Comparison of ENCODE assay signal across 1 cellular context in the genomic region with DNA sequence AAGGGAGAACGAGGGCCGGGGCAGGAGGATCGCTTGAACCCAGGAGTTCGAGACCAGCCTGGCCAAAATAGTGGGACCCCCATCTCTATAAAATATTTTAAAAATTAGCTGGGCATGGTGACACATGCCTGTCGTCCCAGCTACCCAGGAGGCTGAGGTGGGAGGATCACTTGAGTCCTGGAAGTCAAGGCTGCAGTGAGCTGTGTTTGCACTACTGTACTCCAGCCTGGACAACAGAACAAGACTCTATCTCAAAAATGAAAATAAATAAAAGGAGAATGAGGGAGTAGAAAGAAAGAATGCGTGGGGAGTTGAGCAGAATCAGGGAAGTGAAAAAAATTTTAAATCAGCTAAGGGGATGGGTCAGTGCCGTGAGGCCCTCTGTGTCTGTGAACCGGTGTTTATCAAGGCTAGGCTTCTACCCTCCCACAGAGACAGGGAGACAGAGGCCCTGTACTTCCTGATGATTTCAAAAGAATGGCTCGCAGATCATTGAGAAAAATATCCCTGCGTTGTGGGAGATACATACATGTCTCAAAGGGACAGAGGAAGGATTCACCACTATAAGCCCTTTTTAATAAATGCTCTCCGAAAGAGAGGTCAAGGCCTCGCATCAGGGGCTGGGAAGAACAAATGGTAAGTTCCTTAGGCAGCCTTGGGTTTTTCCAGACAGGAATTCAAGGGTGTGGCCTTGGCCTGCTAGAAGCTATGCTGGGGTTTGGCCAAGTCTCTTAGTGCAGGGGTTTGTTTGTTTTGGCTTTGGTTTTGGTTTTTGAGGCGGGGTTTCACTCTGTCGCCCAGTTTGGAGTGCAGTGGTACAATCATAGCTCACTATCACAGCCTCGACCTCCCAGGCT.
TF ChIP-seq lines count a peak whose summit lies in the region.

No MANE protein-coding gene starts in this region.

TF ChIP-seq in IMR-90, 13 proteins besides CTCF, POLR2A, EP300 and RAD21:
- TF ChIP-seq SMC3 (IDR thresholded peaks at IDR 0.05; ENCODE audit: low read depth, low read length) (no peak), CHD1 (IDR thresholded peaks at IDR 0.05; ENCODE audit: low read depth, low read length) (no peak)
TF ChIP-seq in IMR-90: peak in this region for 0.
